10 cellular contexts compared by ENCODE assay signal in the genomic region with DNA sequence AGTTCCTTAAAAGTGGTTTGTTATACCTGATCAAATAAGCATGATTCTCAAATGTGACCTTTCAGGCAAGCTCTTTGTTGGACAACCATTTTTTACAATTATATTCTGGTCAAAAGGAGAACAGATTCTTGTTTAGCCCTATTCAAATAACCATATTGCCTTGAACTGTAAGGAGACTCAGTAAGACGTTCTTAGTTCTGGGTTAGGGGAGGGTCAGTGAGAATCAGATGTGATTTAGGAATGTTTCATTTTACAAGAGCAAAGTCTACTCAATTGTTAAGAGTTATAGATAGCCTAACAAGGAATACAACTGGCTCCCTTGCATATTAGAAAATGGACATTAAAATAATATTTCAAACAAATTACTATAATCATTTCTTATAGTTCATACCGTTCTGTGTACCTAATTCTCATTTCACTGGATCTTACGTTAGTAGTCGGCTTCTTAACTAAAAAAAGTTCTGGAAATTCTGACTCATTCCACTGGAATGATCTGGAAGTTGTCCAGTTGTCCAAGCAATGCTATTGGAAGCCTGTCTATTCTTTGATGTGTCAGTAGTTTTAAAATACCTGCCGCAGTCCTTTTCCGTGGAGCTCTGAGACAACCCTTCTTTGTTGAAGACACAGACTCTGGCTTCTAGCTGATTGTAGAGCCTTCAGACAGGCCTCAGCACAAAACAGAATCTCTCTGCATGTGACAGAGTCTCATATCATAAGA.
DNase-seq lines count a peak whose midpoint lies in the region; ATAC-seq and TF ChIP-seq lines count a peak whose summit lies in the region.
"Had no signal": no experiment of that assay in that cellular context is flagged by ENCODE, and none has a peak within 500 bp of the region (broad histone marks: within the 10 kb centered on the region; RNA-seq: fewer than 3 reads in every experiment).

No MANE protein-coding gene starts in this region.

- H3K79me2 ChIP-seq in ACC112 (ENCODE audit: control insufficient read depth, insufficient read depth, low read length, unreplicated experiment), result peaks cover 6% of the 10 kb centered on the region

- no peaks in the 10 kb centered on the region for H3K4me1 Mint-ChIP-seq in activated naive CD4-positive, alpha-beta T cell treated with anti-CD3 and anti-CD28 coated beads, Interleukin-2, amount 10 ng/mL, durations not matched to agents 7 days and 5 days
- H3K4me1 Mint-ChIP-seq in naive thymus-derived CD8-positive, alpha-beta T cell, result no peaks in the 10 kb centered on the region

- ATAC-seq in GM18867 (IDR thresholded peaks at IDR 0.05; ENCODE audit: unreplicated experiment), result no peak
- no peak for ATAC-seq in naive thymus-derived CD8-positive, alpha-beta T cell
- ATAC-seq: activated CD4-positive, alpha-beta T cell treated with anti-CD3 and anti-CD28 coated beads for 36 hours had no signal

- peak overlapping the region; percentile 38 for H2AFZ ChIP-seq in ACC112 (ENCODE audit: low read length, unreplicated experiment)

- CTCF ChIA-PET in RWPE1 (lab: Yijun Ruan, JAX), result no interaction called here
- CTCF ChIA-PET in activated naive CD4-positive, alpha-beta T cell treated with anti-CD3 and anti-CD28 coated beads, Interleukin-2, amount 10 ng/mL, durations not matched to agents 7 days and 5 days (lab: Charles Lee), result no interaction called here

- no peaks in the 10 kb centered on the region for H3K27me3 Mint-ChIP-seq in activated naive CD4-positive, alpha-beta T cell treated with anti-CD3 and anti-CD28 coated beads, Interleukin-2, amount 10 ng/mL, durations not matched to agents 7 days and 5 days
- no peaks in the 10 kb centered on the region for H3K27me3 Mint-ChIP-seq in naive thymus-derived CD8-positive, alpha-beta T cell
- H3K27me3 Mint-ChIP-seq: activated CD4-positive, alpha-beta T cell treated with anti-CD3 and anti-CD28 coated beads for 36 hours had no signal

- H3K36me3 ChIP-seq in ACC112 (ENCODE audit: insufficient read depth, low read length) (no peaks in the 10 kb centered on the region), muscle layer of duodenum (ENCODE audit: control insufficient read depth in 1 of 2, insufficient read depth in 2 of 2, low read length in 2 of 2) (no peaks in the 10 kb centered on the region)

- no peak overlapping the region for H3K27ac Mint-ChIP-seq in activated naive CD4-positive, alpha-beta T cell treated with anti-CD3 and anti-CD28 coated beads, Interleukin-2, amount 10 ng/mL, durations not matched to agents 7 days and 5 days
- H3K27ac Mint-ChIP-seq in naive thymus-derived CD8-positive, alpha-beta T cell, result no peak overlapping the region
- H3K27ac Mint-ChIP-seq: activated CD4-positive, alpha-beta T cell treated with anti-CD3 and anti-CD28 coated beads for 36 hours had no signal

- peaks cover 18% of the 10 kb centered on the region for H3K4me1 ChIP-seq in ACC112 (ENCODE audit: control insufficient read depth, insufficient read depth, low read length, unreplicated experiment)
- H3K4me1 ChIP-seq in muscle layer of duodenum (ENCODE audit: control insufficient read depth in 1 of 2, insufficient read depth in 2 of 2, low read length in 2 of 2), result peaks cover 0 to 3% of the 10 kb centered on the region in 2 donors
- H3K4me1 ChIP-seq: BLaER1 treated with 17β-estradiol and CSF1 and Interleukin-3, amounts not matched to agents 10 nM and 100 nM had no signal

- H3K4me3 ChIP-seq in ACC112 (ENCODE audit: low read depth, low read length), result peak overlapping the region; percentile 53
- H3K4me3 ChIP-seq in fibroblast of mammary gland (ENCODE audit: control insufficient read depth, low read depth, low read length), result no peak overlapping the region
- no peak overlapping the region for H3K4me3 ChIP-seq in muscle layer of duodenum (ENCODE audit: low read depth in 1 of 2, low read length in 2 of 2)
- H3K4me3 ChIP-seq: BLaER1 treated with 17β-estradiol and CSF1 and Interleukin-3, amounts not matched to agents 10 nM and 100 nM had no signal

- no peaks in the 10 kb centered on the region for H3K9me3 ChIP-seq in muscle layer of duodenum (ENCODE audit: control insufficient read depth in 1 of 2, low read length in 2 of 2)

- peak; percentile 84 for DNase-seq in RWPE1 (ENCODE audit: low spot score)
- DNase-seq in fibroblast of mammary gland (ENCODE audit: low read depth), result peak; percentile 92
- DNase-seq in NCI-H2029 (lab: John Stamatoyannopoulos, UW), result no peak
- no peak for DNase-seq in activated naive CD4-positive, alpha-beta T cell treated with anti-CD3 and anti-CD28 coated beads, Interleukin-2, amount 10 ng/mL, durations not matched to agents 7 days and 5 days
- no peak for DNase-seq in naive thymus-derived CD8-positive, alpha-beta T cell
- DNase-seq: activated CD4-positive, alpha-beta T cell treated with anti-CD3 and anti-CD28 coated beads for 36 hours had no signal

- H3K36me3 Mint-ChIP-seq in activated naive CD4-positive, alpha-beta T cell treated with anti-CD3 and anti-CD28 coated beads, Interleukin-2, amount 10 ng/mL, durations not matched to agents 7 days and 5 days, result peaks cover 5% of the 10 kb centered on the region
- H3K36me3 Mint-ChIP-seq in naive thymus-derived CD8-positive, alpha-beta T cell, result peaks cover 0 to 3% (median 0%) of the 10 kb centered on the region in 3 donors

- peak overlapping the region; percentile 83 for H3K27ac ChIP-seq in ACC112 (ENCODE audit: low read depth, low read length)
- no peak overlapping the region for H3K27ac ChIP-seq in RWPE1
- H3K27ac ChIP-seq in muscle layer of duodenum (ENCODE audit: low read length), result peak overlapping the region; percentile 78
- H3K27ac ChIP-seq: BLaER1 treated with 17β-estradiol and CSF1 and Interleukin-3, amounts not matched to agents 10 nM and 100 nM had no signal

- POLR2A ChIA-PET in RWPE1 (lab: Yijun Ruan, JAX; ENCODE audit: low non-redundant PET), result no interaction called here
- POLR2A ChIA-PET in naive thymus-derived CD8-positive, alpha-beta T cell (lab: Charles Lee), result no interaction called here

- no peaks in the 10 kb centered on the region for H3K9me3 Mint-ChIP-seq in activated naive CD4-positive, alpha-beta T cell treated with anti-CD3 and anti-CD28 coated beads, Interleukin-2, amount 10 ng/mL, durations not matched to agents 7 days and 5 days
- H3K9me3 Mint-ChIP-seq in naive thymus-derived CD8-positive, alpha-beta T cell, result no peaks in the 10 kb centered on the region

- no peak for TF ChIP-seq CTCF in RWPE1 (conservative IDR thresholded peaks at IDR 0.05; ENCODE audit: low read depth)
- no peak for TF ChIP-seq CTCF in fibroblast of mammary gland (conservative IDR thresholded peaks at IDR 0.05; ENCODE audit: control insufficient read depth, insufficient read depth, low read depth, low read length)

- H3K27me3 ChIP-seq in ACC112 (ENCODE audit: insufficient read depth, low read length), result no peaks in the 10 kb centered on the region
- no peaks in the 10 kb centered on the region for H3K27me3 ChIP-seq in muscle layer of duodenum (ENCODE audit: low read depth, low read length)

- no peak overlapping the region for H3K4me3 Mint-ChIP-seq in activated naive CD4-positive, alpha-beta T cell treated with anti-CD3 and anti-CD28 coated beads, Interleukin-2, amount 10 ng/mL, durations not matched to agents 7 days and 5 days
- H3K4me3 Mint-ChIP-seq in naive thymus-derived CD8-positive, alpha-beta T cell, result no peak overlapping the region
- H3K4me3 Mint-ChIP-seq: activated CD4-positive, alpha-beta T cell treated with anti-CD3 and anti-CD28 coated beads for 36 hours had no signal

Comparison
In these comparisons a context has a peak if more than half of its experiments do, and no peak if none do; other contexts are left out.
1. DNase-seq: peak in RWPE1 (single experiment) and fibroblast of mammary gland (single experiment); none in NCI-H2029 (single experiment), activated naive CD4-positive, alpha-beta T cell treated with anti-CD3 and anti-CD28 coated beads, Interleukin-2, amount 10 ng/mL, durations not matched to agents 7 days and 5 days (single experiment) and naive thymus-derived CD8-positive, alpha-beta T cell (0 of 10).